In the genomic region with DNA sequence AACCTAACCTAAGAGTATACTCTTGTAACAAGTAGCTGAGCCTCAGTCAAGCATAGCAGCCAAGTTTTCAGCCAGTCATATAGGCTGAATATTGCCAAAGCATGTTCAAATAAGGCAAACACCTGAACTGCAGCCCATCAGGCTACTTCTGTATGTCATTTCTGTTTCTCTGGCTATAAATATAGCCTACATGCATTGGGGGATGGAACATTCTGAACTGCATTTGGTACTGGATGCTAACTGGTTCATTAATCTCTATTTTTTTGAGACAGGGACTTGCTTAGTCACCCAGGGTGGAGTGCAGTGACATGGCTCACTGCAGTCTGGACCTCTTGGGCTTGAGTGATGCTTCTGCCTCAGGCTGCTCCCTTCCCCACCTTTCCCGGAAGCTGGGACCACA, we compare ENCODE assay signal across 15 cellular contexts. TPM values are rescaled to one million over a fixed set of nuclear protein-coding genes. Genes with fewer than 3 reads are reported as not detected.
DNase-seq lines count a peak whose midpoint lies in the region; ATAC-seq and TF ChIP-seq lines count a peak whose summit lies in the region.
"Had no signal": no experiment of that assay in that cellular context is flagged by ENCODE, and none has a peak within 500 bp of the region (broad histone marks: within the 10 kb centered on the region; RNA-seq: fewer than 3 reads in every experiment).

No MANE protein-coding gene starts in this region.

- DNase-seq in GM10248 (ENCODE audit: extremely low spot score) (peak; percentile 22), fibroblast of the aortic adventitia (ENCODE audit: low read depth) (peak; percentile 25), AG08396 (ENCODE audit: low spot score) (no peak), medulla oblongata (ENCODE audit: extremely low spot score) (no peak), NCI-H1105 (lab: John Stamatoyannopoulos, UW) (no peak), SHP77 (lab: John Stamatoyannopoulos, UW) (no peak)
- DNase-seq: activated CD4-positive, alpha-beta T cell treated with anti-CD3 and anti-CD28 coated beads, Interleukin-2, amount 10 ng/mL, durations not matched to agents 7 days and 5 days; activated naive CD8-positive, alpha-beta T cell treated with anti-CD3 and anti-CD28 coated beads for 36 hours; CD8-positive, alpha-beta T cell; heart right ventricle; NCI-H2171 treated with DMSO at 0.1 percent for 48 hours had no signal

- TF ChIP-seq CTCF in GM10248 (IDR thresholded peaks at IDR 0.05; ENCODE audit: control extremely low read depth, extremely low read depth, low read depth, missing control alignments) (no peak), fibroblast of the aortic adventitia (IDR thresholded peaks at IDR 0.05; ENCODE audit: insufficient read depth, low read length) (no peak)

- H3K4me3 ChIP-seq in fibroblast of the aortic adventitia (ENCODE audit: low read depth, low read length), result no peak overlapping the region
- H3K4me3 ChIP-seq: heart right ventricle, SJSA1 had no signal

- peak; percentile 53 for ATAC-seq in GM19452 (IDR thresholded peaks at IDR 0.05; ENCODE audit: unreplicated experiment)
- ATAC-seq in HG03521 (IDR thresholded peaks at IDR 0.05; ENCODE audit: unreplicated experiment), result peak; percentile 35
- ATAC-seq: CD8-positive, alpha-beta T cell; HepG2 had no signal

- CTCF ChIA-PET in GM10248 (lab: Yijun Ruan, JAX), result interaction anchor here (0.7 to 1.4 kb wide), 2 partner anchors 9 to 21 kb away, joined by 3 read pairs; no protein-coding TSS in a partner anchor

- POLR2A ChIA-PET in GM10248 (lab: Yijun Ruan, JAX), result no interaction called here

RNA-seq across cellular contexts. Expression of a gene that starts 37.3 kb away (rescaled TPM):
- total RNA-seq in fibroblast of the aortic adventitia (ENCODE audit: low replicate concordance), result 18.6 and 28.3 TPM in 2 replicates

Comparison
In these comparisons a context has a peak if more than half of its experiments do, and no peak if none do; other contexts are left out.
1. DNase-seq: peak in GM10248 (single experiment) and fibroblast of the aortic adventitia (single experiment); none in AG08396 (single experiment), medulla oblongata (single experiment), NCI-H1105 (single experiment) and SHP77 (0 of 2).